8 cellular contexts compared by ENCODE assay signal in genomic region chr5:178163772-178164735, GRCh38. TPM values are rescaled to one million over a fixed set of nuclear protein-coding genes. Genes with fewer than 3 reads are reported as not detected.
DNase-seq lines count a peak whose midpoint lies in the region; ATAC-seq and TF ChIP-seq lines count a peak whose summit lies in the region.

No MANE protein-coding gene starts in this region.

- no peaks in the 10 kb centered on the region for H3K36me3 Mint-ChIP-seq in activated T-cell treated with anti-CD3 and anti-CD28 coated beads, Interleukin-2, amount 50 U/mL, for 24 hours (ENCODE audit: low read depth)
- H3K36me3 Mint-ChIP-seq in natural killer cell treated with Interleukin-12 subunit alpha and Interleukin-12 subunit beta and Interleukin-15 and Interleukin-18, amount 100 ng/mL, for 72 hours = no peaks in the 10 kb centered on the region

- peak; percentile 93 for ATAC-seq in GM21723 (IDR thresholded peaks at IDR 0.05; ENCODE audit: unreplicated experiment)
- ATAC-seq in natural killer cell treated with Interleukin-12 subunit alpha and Interleukin-12 subunit beta and Interleukin-15 and Interleukin-18, amount 100 ng/mL, for 72 hours = peak; percentile 95 to 96

- no peak overlapping the region for H3K27ac Mint-ChIP-seq in activated T-cell treated with anti-CD3 and anti-CD28 coated beads, Interleukin-2, amount 50 U/mL, for 24 hours
- H3K27ac Mint-ChIP-seq in natural killer cell treated with Interleukin-12 subunit alpha and Interleukin-12 subunit beta and Interleukin-15 and Interleukin-18, amount 100 ng/mL, for 72 hours = no peak overlapping the region

- peaks cover 7% of the 10 kb centered on the region for H3K4me1 Mint-ChIP-seq in activated T-cell treated with anti-CD3 and anti-CD28 coated beads, Interleukin-2, amount 50 U/mL, for 24 hours (ENCODE audit: low read depth)
- peaks cover 3 to 7% of the 10 kb centered on the region in 2 donors for H3K4me1 Mint-ChIP-seq in natural killer cell treated with Interleukin-12 subunit alpha and Interleukin-12 subunit beta and Interleukin-15 and Interleukin-18, amount 100 ng/mL, for 72 hours (ENCODE audit: low read depth in 2 of 2)

- H3K4me3 Mint-ChIP-seq in activated T-cell treated with anti-CD3 and anti-CD28 coated beads, Interleukin-2, amount 50 U/mL, for 24 hours = peak overlapping the region; percentile 41
- peak overlapping the region; percentile 1 for H3K4me3 Mint-ChIP-seq in natural killer cell treated with Interleukin-12 subunit alpha and Interleukin-12 subunit beta and Interleukin-15 and Interleukin-18, amount 100 ng/mL, for 72 hours

- peaks cover 29% of the 10 kb centered on the region for H3K27me3 Mint-ChIP-seq in activated T-cell treated with anti-CD3 and anti-CD28 coated beads, Interleukin-2, amount 50 U/mL, for 24 hours
- H3K27me3 Mint-ChIP-seq in natural killer cell treated with Interleukin-12 subunit alpha and Interleukin-12 subunit beta and Interleukin-15 and Interleukin-18, amount 100 ng/mL, for 72 hours = peaks cover 23% of the 10 kb centered on the region in 2 donors

- H3K9me3 Mint-ChIP-seq in activated T-cell treated with anti-CD3 and anti-CD28 coated beads, Interleukin-2, amount 50 U/mL, for 24 hours = no peaks in the 10 kb centered on the region
- H3K9me3 Mint-ChIP-seq in natural killer cell treated with Interleukin-12 subunit alpha and Interleukin-12 subunit beta and Interleukin-15 and Interleukin-18, amount 100 ng/mL, for 72 hours = no peaks in the 10 kb centered on the region

- DNase-seq in DMS79 (lab: John Stamatoyannopoulos, UW) = peak; percentile 74
- DNase-seq in Kasumi-1 (lab: John Stamatoyannopoulos, UW) = peak; percentile 75 to 82
- DNase-seq in activated T-cell treated with anti-CD3 and anti-CD28 coated beads, Interleukin-2, amount 50 U/mL, for 24 hours = peak; percentile 98
- DNase-seq in fibroblast of gingiva (ENCODE audit: low read depth) = peak; percentile 33
- peak; percentile 88 for DNase-seq in natural killer cell treated with Interleukin-12 subunit alpha and Interleukin-12 subunit beta and Interleukin-15 and Interleukin-18, amount 100 ng/mL, for 72 hours (ENCODE audit: low spot score)
- DNase-seq in stimulated activated naive CD4-positive, alpha-beta T cell (lab: John Stamatoyannopoulos, UW) = peak; percentile 71 to 93 (median 88)

TF ChIP-seq in PFSK-1, 5 proteins besides CTCF, POLR2A, EP300 and RAD21:
- TF ChIP-seq FOXP2 (optimal IDR thresholded peaks at IDR 0.05; ENCODE audit: borderline replicate concordance, extremely low read depth, extremely low read length, insufficient read depth) (peak; percentile 68), POLR2AphosphoS5 (IDR thresholded peaks at IDR 0.05; ENCODE audit: low read depth, low read length) (no peak)

RNA-seq across cellular contexts. Expression of gene NHP2, which starts 10.4 kb away (rescaled TPM):
- polyA plus RNA-seq in PFSK-1 (2012; ENCODE audit: insufficient read length, low read depth) = 304 TPM
- 100 to 1,000 TPM; 139 to 196 TPM for total RNA-seq in natural killer cell treated with Interleukin-12 subunit alpha and Interleukin-12 subunit beta and Interleukin-15 and Interleukin-18, amount 100 ng/mL, for 72 hours

RNA-seq across cellular contexts. Expression of gene GMCL2, which starts 23.1 kb away (rescaled TPM):
- not detected for polyA plus RNA-seq in PFSK-1 (2012; ENCODE audit: insufficient read length, low read depth)
- not detected for total RNA-seq in natural killer cell treated with Interleukin-12 subunit alpha and Interleukin-12 subunit beta and Interleukin-15 and Interleukin-18, amount 100 ng/mL, for 72 hours

RNA-seq across cellular contexts. Expression of gene RMND5B, which starts 33.2 kb away (rescaled TPM):
- 38.1 TPM for polyA plus RNA-seq in PFSK-1 (2012; ENCODE audit: insufficient read length, low read depth)
- 10 to 100 TPM; 19.9 to 29.2 TPM for total RNA-seq in natural killer cell treated with Interleukin-12 subunit alpha and Interleukin-12 subunit beta and Interleukin-15 and Interleukin-18, amount 100 ng/mL, for 72 hours

RNA-seq across cellular contexts. Expression of gene HNRNPAB, which starts 40.3 kb away (rescaled TPM):
- 243 TPM for polyA plus RNA-seq in PFSK-1 (2012; ENCODE audit: insufficient read length, low read depth)
- total RNA-seq in natural killer cell treated with Interleukin-12 subunit alpha and Interleukin-12 subunit beta and Interleukin-15 and Interleukin-18, amount 100 ng/mL, for 72 hours = 100 to 1,000 TPM; 314 to 481 TPM

RNA-seq across cellular contexts. Expression of gene N4BP3, which starts 50.7 kb away (rescaled TPM):
- polyA plus RNA-seq in PFSK-1 (2012; ENCODE audit: insufficient read length, low read depth) = 1.0 TPM
- under 1 TPM; 0.20 to 0.26 TPM for total RNA-seq in natural killer cell treated with Interleukin-12 subunit alpha and Interleukin-12 subunit beta and Interleukin-15 and Interleukin-18, amount 100 ng/mL, for 72 hours

Comparison
In these comparisons a context has a peak if more than half of its experiments do, and no peak if none do; other contexts are left out.
1. Peak in every context shown above with its lines: DNase-seq and ATAC-seq.
2. DNase-seq: peak in every context shown above with its lines; median percentile 98 in activated T-cell treated with anti-CD3 and anti-CD28 coated beads, Interleukin-2, amount 50 U/mL, for 24 hours; 88 in natural killer cell treated with Interleukin-12 subunit alpha and Interleukin-12 subunit beta and Interleukin-15 and Interleukin-18, amount 100 ng/mL, for 72 hours; 88 in stimulated activated naive CD4-positive, alpha-beta T cell; 78 in Kasumi-1; 74 in DMS79; 33 in fibroblast of gingiva.